In genomic region chr17:49764559-49765180, GRCh38 we compare ENCODE assay signal across 1 cellular context.
TF ChIP-seq lines count a peak whose summit lies in the region.

No MANE protein-coding gene starts in this region.

TF ChIP-seq in endothelial cell of umbilical vein, 7 proteins besides CTCF, POLR2A, EP300 and RAD21:
- no peak for TF ChIP-seq POLR2AphosphoS5 (IDR thresholded peaks at IDR 0.05; ENCODE audit: insufficient read depth, low read depth, low read length)
